In genomic region chr7:99094369-99094768, GRCh38 we compare ENCODE assay signal across 18 cellular contexts.
"Had no signal": no experiment of that assay in that cellular context is flagged by ENCODE, and none has a peak within 500 bp of the region (broad histone marks: within the 10 kb centered on the region; RNA-seq: fewer than 3 reads in every experiment).

No MANE protein-coding gene starts in this region.

- H3K27ac Mint-ChIP-seq: activated CD8-positive, alpha-beta T cell treated with anti-CD3 and anti-CD28 coated beads, Interleukin-2, amount 10 ng/mL, durations not matched to agents 7 days and 5 days; dendritic cell treated with granulocyte-macrophage colony-stimulating factor and Interleukin-4, amounts not matched to agents 40 ng/mL and 50 ng/mL, for 4 days; endodermal cell; stimulated activated naive CD8-positive, alpha-beta T cell treated with anti-CD3 and anti-CD28 coated beads, Interleukin-15, Interleukin-2, amounts not matched to agents 100 ng/mL and 50 ng/mL, for 24 hours had no signal

- H3K4me3 Mint-ChIP-seq: activated CD8-positive, alpha-beta T cell treated with anti-CD3 and anti-CD28 coated beads, Interleukin-2, amount 10 ng/mL, durations not matched to agents 7 days and 5 days; dendritic cell treated with granulocyte-macrophage colony-stimulating factor and Interleukin-4, amounts not matched to agents 40 ng/mL and 50 ng/mL, for 4 days; endodermal cell; stimulated activated naive CD8-positive, alpha-beta T cell treated with anti-CD3 and anti-CD28 coated beads, Interleukin-15, Interleukin-2, amounts not matched to agents 100 ng/mL and 50 ng/mL, for 24 hours had no signal

- DNase-seq: activated CD4-positive, alpha-beta T cell treated with anti-CD3 and anti-CD28 coated beads for 4 hours; activated CD8-positive, alpha-beta memory T cell treated with anti-CD3 and anti-CD28 coated beads, Interleukin-2, amount 50 U/mL, for 48 hours; activated CD8-positive, alpha-beta T cell treated with anti-CD3 and anti-CD28 coated beads, Interleukin-2, amount 10 ng/mL, durations not matched to agents 7 days and 5 days; activated naive CD4-positive, alpha-beta T cell treated with Interleukin-2 at 50 U/mL for 16 hours; brain microvascular endothelial cell; endodermal cell; erythroblast; foreskin melanocyte; left ventricle myocardium inferior; mesenchymal stem cell; stimulated activated CD4-positive, alpha-beta T cell treated with anti-CD3 and anti-CD28 coated beads, Interleukin-15, amount 100 ng/mL, for 24 hours; stimulated activated CD4-positive, alpha-beta T cell treated with anti-CD3 and anti-CD28 coated beads, Interleukin-4, amount 100 ng/mL, for 24 hours; T-helper 1 cell; uterus had no signal

- H3K4me3 ChIP-seq: left ventricle myocardium inferior, thoracic aorta, uterus had no signal

- H3K27ac ChIP-seq: brain microvascular endothelial cell, left ventricle myocardium inferior, uterus, VCaP had no signal

- ATAC-seq: activated CD8-positive, alpha-beta T cell treated with anti-CD3 and anti-CD28 coated beads, Interleukin-2, amount 10 ng/mL, durations not matched to agents 7 days and 5 days had no signal

- H3K9me3 ChIP-seq: thoracic aorta, uterus had no signal

- H3K27me3 ChIP-seq: brain microvascular endothelial cell, uterus had no signal

- H3K36me3 ChIP-seq: brain microvascular endothelial cell, left ventricle myocardium inferior, thoracic aorta, uterus had no signal

- H3K27me3 Mint-ChIP-seq: dendritic cell treated with granulocyte-macrophage colony-stimulating factor and Interleukin-4, amounts not matched to agents 40 ng/mL and 50 ng/mL, for 4 days; stimulated activated naive CD8-positive, alpha-beta T cell treated with anti-CD3 and anti-CD28 coated beads, Interleukin-15, Interleukin-2, amounts not matched to agents 100 ng/mL and 50 ng/mL, for 24 hours had no signal

- H3K4me1 ChIP-seq: uterus had no signal
